1 cellular context compared by ENCODE assay signal in the genomic region with DNA sequence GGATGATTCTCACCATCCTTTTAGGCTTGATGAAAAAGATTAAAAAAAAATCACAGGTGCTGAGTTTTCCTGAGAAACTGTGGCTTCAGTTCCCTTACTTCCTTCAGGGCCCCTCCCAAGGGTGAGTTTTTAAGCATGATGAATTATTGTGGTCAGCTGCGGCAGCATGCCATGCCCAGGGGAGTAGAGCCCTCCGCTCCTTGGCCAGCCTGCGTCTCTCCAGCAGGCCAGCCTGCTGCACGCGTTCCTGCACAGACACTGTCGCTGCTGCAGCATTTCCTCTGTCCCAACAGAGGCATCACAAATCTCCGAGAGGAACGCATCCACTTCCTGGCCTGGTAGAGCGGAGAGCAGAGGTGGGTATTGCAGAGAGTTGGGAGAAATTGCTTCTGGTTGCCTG.
TF ChIP-seq lines count a peak whose summit lies in the region.

No MANE protein-coding gene starts in this region.

TF ChIP-seq in IMR-90, 13 proteins besides CTCF, POLR2A, EP300 and RAD21:
- no peak for TF ChIP-seq MAZ (IDR thresholded peaks at IDR 0.05; ENCODE audit: borderline replicate concordance, low read depth, low read length)
- no peak for TF ChIP-seq MAFK (IDR thresholded peaks at IDR 0.05; ENCODE audit: low read depth, low read length)
- TF ChIP-seq CHD1 (IDR thresholded peaks at IDR 0.05; ENCODE audit: low read depth, low read length), result no peak
- no peak for TF ChIP-seq BHLHE40 (IDR thresholded peaks at IDR 0.05; ENCODE audit: low read depth, low read length)
